Comparison of ENCODE assay signal across 1 cellular context in the genomic region with DNA sequence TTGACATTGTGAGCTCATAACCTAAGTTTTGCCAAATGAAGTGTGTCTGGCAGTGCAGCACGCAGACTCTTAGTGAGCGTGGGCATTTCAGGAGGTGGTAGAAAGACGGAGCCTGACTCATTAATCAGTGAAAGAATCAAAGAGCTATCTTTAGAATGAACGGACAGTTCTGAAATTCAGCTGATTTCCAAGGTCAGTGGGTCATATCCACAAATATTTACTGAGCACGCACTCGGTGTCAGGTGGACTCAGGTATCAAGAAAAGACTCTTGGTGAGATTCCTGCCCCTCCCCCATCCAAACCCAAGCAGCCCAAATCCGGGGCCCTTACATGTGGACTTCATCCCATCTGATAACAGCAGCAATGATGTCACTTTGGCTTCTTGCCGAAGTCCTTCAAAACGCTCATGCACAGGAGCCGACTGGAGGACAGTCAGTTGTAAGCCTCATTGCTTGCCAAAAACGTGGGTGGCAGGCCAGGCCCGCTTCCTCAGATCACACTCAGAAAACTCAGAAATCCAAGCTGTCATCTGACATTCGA.
TF ChIP-seq lines count a peak whose summit lies in the region.

No MANE protein-coding gene starts in this region.

TF ChIP-seq in HepG2, 621 proteins besides CTCF, POLR2A, EP300 and RAD21 (continued from another document and continues in another):
- no peak for TF ChIP-seq ZNF17 (CRISPR knock-in tag; IDR thresholded peaks at IDR 0.05)
- TF ChIP-seq, protein P1, sequence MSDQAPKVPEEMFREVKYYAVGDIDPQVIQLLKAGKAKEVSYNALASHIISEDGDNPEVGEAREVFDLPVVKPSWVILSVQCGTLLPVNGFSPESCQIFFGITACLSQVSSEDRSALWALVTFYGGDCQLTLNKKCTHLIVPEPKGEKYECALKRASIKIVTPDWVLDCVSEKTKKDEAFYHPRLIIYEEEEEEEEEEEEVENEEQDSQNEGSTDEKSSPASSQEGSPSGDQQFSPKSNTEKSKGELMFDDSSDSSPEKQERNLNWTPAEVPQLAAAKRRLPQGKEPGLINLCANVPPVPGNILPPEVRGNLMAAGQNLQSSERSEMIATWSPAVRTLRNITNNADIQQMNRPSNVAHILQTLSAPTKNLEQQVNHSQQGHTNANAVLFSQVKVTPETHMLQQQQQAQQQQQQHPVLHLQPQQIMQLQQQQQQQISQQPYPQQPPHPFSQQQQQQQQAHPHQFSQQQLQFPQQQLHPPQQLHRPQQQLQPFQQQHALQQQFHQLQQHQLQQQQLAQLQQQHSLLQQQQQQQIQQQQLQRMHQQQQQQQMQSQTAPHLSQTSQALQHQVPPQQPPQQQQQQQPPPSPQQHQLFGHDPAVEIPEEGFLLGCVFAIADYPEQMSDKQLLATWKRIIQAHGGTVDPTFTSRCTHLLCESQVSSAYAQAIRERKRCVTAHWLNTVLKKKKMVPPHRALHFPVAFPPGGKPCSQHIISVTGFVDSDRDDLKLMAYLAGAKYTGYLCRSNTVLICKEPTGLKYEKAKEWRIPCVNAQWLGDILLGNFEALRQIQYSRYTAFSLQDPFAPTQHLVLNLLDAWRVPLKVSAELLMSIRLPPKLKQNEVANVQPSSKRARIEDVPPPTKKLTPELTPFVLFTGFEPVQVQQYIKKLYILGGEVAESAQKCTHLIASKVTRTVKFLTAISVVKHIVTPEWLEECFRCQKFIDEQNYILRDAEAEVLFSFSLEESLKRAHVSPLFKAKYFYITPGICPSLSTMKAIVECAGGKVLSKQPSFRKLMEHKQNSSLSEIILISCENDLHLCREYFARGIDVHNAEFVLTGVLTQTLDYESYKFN (CRISPR knock-in tag; conservative IDR thresholded peaks at IDR 0.05) = peak; percentile 90
- TF ChIP-seq ZFP37 (CRISPR knock-in tag; IDR thresholded peaks at IDR 0.05; ENCODE audit: borderline replicate concordance) = no peak; the same call in 1 of the 2 replicates
- peak; percentile 50; the same call in 1 of the 2 replicates for TF ChIP-seq LCORL (IDR thresholded peaks at IDR 0.05)
- TF ChIP-seq LCORL (CRISPR knock-in tag; IDR thresholded peaks at IDR 0.05) = peak; percentile 98
- TF ChIP-seq ZFP36 (IDR thresholded peaks at IDR 0.05; ENCODE audit: borderline replicate concordance, low read depth, low read length, partially characterized antibody) = no peak
- no peak for TF ChIP-seq EED (CRISPR knock-in tag; IDR thresholded peaks at IDR 0.05)
- no peak for TF ChIP-seq FOXP1 (IDR thresholded peaks at IDR 0.05)
- peak; percentile 66; the same call in 1 of the 2 replicates for TF ChIP-seq FOXP1 (CRISPR knock-in tag; IDR thresholded peaks at IDR 0.05)
- TF ChIP-seq, protein P2, sequence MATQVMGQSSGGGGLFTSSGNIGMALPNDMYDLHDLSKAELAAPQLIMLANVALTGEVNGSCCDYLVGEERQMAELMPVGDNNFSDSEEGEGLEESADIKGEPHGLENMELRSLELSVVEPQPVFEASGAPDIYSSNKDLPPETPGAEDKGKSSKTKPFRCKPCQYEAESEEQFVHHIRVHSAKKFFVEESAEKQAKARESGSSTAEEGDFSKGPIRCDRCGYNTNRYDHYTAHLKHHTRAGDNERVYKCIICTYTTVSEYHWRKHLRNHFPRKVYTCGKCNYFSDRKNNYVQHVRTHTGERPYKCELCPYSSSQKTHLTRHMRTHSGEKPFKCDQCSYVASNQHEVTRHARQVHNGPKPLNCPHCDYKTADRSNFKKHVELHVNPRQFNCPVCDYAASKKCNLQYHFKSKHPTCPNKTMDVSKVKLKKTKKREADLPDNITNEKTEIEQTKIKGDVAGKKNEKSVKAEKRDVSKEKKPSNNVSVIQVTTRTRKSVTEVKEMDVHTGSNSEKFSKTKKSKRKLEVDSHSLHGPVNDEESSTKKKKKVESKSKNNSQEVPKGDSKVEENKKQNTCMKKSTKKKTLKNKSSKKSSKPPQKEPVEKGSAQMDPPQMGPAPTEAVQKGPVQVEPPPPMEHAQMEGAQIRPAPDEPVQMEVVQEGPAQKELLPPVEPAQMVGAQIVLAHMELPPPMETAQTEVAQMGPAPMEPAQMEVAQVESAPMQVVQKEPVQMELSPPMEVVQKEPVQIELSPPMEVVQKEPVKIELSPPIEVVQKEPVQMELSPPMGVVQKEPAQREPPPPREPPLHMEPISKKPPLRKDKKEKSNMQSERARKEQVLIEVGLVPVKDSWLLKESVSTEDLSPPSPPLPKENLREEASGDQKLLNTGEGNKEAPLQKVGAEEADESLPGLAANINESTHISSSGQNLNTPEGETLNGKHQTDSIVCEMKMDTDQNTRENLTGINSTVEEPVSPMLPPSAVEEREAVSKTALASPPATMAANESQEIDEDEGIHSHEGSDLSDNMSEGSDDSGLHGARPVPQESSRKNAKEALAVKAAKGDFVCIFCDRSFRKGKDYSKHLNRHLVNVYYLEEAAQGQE (IDR thresholded peaks at IDR 0.05; ENCODE audit: borderline replicate concordance in 1 of 2, low read depth in 1 of 2, low read length in 2 of 2) = peak in 1 of 2 experiments; percentile 58; a peak in 2 of 4 replicates
- peak; percentile 50; the same call in 1 of the 2 replicates for TF ChIP-seq ATF1 (CRISPR knock-in tag; IDR thresholded peaks at IDR 0.05)
- no peak for TF ChIP-seq ZNF24 (IDR thresholded peaks at IDR 0.05)
- peak; percentile 90 for TF ChIP-seq ZEB1 (IDR thresholded peaks at IDR 0.05; ENCODE audit: insufficient replicate concordance, low read depth)
- no peak for TF ChIP-seq CBX2 (IDR thresholded peaks at IDR 0.05; ENCODE audit: low read depth, low read length)
- no peak for TF ChIP-seq CBX2 (CRISPR knock-in tag; IDR thresholded peaks at IDR 0.05; ENCODE audit: low read depth)
- no peak for TF ChIP-seq ZNF224 (CRISPR knock-in tag; IDR thresholded peaks at IDR 0.05)
- peak; percentile 13; the same call in 1 of the 2 replicates for TF ChIP-seq BHLHE40 (IDR thresholded peaks at IDR 0.05; ENCODE audit: low read length)
- TF ChIP-seq ZNF136 (CRISPR knock-in tag; IDR thresholded peaks at IDR 0.05; ENCODE audit: low read depth) = no peak
- TF ChIP-seq FOXJ3 (CRISPR knock-in tag; IDR thresholded peaks at IDR 0.05; ENCODE audit: borderline replicate concordance) = peak; percentile 90
- peak; percentile 67 for TF ChIP-seq BCL6 (CRISPR knock-in tag; IDR thresholded peaks at IDR 0.05)
- TF ChIP-seq MEIS1 (CRISPR knock-in tag; IDR thresholded peaks at IDR 0.05; ENCODE audit: borderline replicate concordance) = peak; percentile 67; the same call in 1 of the 2 replicates
- no peak for TF ChIP-seq SOX6 (IDR thresholded peaks at IDR 0.05)
- peak; percentile 84 for TF ChIP-seq SOX6 (CRISPR knock-in tag; IDR thresholded peaks at IDR 0.05)
- TF ChIP-seq CREB1 (IDR thresholded peaks at IDR 0.05) = no peak
- TF ChIP-seq CREB1 (CRISPR knock-in tag; IDR thresholded peaks at IDR 0.05) = peak; percentile 49; the same call in 1 of the 2 replicates
- TF ChIP-seq, protein P3, sequence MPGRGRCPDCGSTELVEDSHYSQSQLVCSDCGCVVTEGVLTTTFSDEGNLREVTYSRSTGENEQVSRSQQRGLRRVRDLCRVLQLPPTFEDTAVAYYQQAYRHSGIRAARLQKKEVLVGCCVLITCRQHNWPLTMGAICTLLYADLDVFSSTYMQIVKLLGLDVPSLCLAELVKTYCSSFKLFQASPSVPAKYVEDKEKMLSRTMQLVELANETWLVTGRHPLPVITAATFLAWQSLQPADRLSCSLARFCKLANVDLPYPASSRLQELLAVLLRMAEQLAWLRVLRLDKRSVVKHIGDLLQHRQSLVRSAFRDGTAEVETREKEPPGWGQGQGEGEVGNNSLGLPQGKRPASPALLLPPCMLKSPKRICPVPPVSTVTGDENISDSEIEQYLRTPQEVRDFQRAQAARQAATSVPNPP (CRISPR knock-in tag; IDR thresholded peaks at IDR 0.05) = peak; percentile 73; the same call in 1 of the 2 replicates
- TF ChIP-seq SRSF1 (optimal IDR thresholded peaks at IDR 0.05; ENCODE audit: low read depth, low read length) = no peak
- peak; percentile 86 for TF ChIP-seq MYC (CRISPR knock-in tag; IDR thresholded peaks at IDR 0.05; ENCODE audit: borderline replicate concordance)
- peak; percentile 9; the same call in 1 of the 2 replicates for TF ChIP-seq FOSL1 (CRISPR knock-in tag; IDR thresholded peaks at IDR 0.05; ENCODE audit: borderline replicate concordance)
- TF ChIP-seq, protein P4, sequence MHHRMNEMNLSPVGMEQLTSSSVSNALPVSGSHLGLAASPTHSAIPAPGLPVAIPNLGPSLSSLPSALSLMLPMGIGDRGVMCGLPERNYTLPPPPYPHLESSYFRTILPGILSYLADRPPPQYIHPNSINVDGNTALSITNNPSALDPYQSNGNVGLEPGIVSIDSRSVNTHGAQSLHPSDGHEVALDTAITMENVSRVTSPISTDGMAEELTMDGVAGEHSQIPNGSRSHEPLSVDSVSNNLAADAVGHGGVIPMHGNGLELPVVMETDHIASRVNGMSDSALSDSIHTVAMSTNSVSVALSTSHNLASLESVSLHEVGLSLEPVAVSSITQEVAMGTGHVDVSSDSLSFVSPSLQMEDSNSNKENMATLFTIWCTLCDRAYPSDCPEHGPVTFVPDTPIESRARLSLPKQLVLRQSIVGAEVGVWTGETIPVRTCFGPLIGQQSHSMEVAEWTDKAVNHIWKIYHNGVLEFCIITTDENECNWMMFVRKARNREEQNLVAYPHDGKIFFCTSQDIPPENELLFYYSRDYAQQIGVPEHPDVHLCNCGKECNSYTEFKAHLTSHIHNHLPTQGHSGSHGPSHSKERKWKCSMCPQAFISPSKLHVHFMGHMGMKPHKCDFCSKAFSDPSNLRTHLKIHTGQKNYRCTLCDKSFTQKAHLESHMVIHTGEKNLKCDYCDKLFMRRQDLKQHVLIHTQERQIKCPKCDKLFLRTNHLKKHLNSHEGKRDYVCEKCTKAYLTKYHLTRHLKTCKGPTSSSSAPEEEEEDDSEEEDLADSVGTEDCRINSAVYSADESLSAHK (CRISPR knock-in tag; IDR thresholded peaks at IDR 0.05; ENCODE audit: borderline replicate concordance) = no peak
- TF ChIP-seq GATAD1 (CRISPR knock-in tag; IDR thresholded peaks at IDR 0.05) = 0 out of 2 replicates have a peak, but pooled peaks have one; percentile 21
- TF ChIP-seq, protein P5, sequence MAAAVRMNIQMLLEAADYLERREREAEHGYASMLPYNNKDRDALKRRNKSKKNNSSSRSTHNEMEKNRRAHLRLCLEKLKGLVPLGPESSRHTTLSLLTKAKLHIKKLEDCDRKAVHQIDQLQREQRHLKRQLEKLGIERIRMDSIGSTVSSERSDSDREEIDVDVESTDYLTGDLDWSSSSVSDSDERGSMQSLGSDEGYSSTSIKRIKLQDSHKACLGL (CRISPR knock-in tag; IDR thresholded peaks at IDR 0.05) = no peak
- TF ChIP-seq ARNTL (CRISPR knock-in tag; IDR thresholded peaks at IDR 0.05) = peak; percentile 79
- peak; percentile 74; the same call in 1 of the 2 replicates for TF ChIP-seq NFKB2 (CRISPR knock-in tag; IDR thresholded peaks at IDR 0.05; ENCODE audit: borderline replicate concordance)
- TF ChIP-seq KDM2A (CRISPR knock-in tag; IDR thresholded peaks at IDR 0.05; ENCODE audit: borderline replicate concordance, low read depth) = peak; percentile 52; the same call in 1 of the 2 replicates
- TF ChIP-seq KLF12 (CRISPR knock-in tag; IDR thresholded peaks at IDR 0.05; ENCODE audit: borderline replicate concordance) = peak; percentile 46; the same call in 1 of the 2 replicates
- TF ChIP-seq NFIC (IDR thresholded peaks at IDR 0.05; ENCODE audit: low read length) = peak; percentile 88
- peak; percentile 22; the same call in 1 of the 2 replicates for TF ChIP-seq SNAPC2 (CRISPR knock-in tag; IDR thresholded peaks at IDR 0.05)
- peak; percentile 55; the same call in 1 of the 2 replicates for TF ChIP-seq ZNF547 (CRISPR knock-in tag; IDR thresholded peaks at IDR 0.05)
- TF ChIP-seq, protein P6, sequence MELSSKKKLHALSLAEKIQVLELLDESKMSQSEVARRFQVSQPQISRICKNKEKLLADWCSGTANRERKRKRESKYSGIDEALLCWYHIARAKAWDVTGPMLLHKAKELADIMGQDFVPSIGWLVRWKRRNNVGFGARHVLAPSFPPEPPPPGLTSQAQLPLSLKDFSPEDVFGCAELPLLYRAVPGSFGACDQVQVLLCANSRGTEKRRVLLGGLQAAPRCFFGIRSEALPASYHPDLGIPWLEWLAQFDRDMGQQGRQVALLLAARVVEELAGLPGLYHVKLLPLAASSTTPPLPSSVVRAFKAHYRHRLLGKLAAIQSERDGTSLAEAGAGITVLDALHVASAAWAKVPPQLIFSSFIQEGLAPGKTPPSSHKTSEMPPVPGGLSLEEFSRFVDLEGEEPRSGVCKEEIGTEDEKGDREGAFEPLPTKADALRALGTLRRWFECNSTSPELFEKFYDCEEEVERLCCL (CRISPR knock-in tag; IDR thresholded peaks at IDR 0.05; ENCODE audit: borderline replicate concordance) = no peak
- TF ChIP-seq NR2F2 (IDR thresholded peaks at IDR 0.05; ENCODE audit: borderline replicate concordance, low read depth) = peak; percentile 61; the same call in 1 of the 2 replicates
- TF ChIP-seq, protein P7, sequence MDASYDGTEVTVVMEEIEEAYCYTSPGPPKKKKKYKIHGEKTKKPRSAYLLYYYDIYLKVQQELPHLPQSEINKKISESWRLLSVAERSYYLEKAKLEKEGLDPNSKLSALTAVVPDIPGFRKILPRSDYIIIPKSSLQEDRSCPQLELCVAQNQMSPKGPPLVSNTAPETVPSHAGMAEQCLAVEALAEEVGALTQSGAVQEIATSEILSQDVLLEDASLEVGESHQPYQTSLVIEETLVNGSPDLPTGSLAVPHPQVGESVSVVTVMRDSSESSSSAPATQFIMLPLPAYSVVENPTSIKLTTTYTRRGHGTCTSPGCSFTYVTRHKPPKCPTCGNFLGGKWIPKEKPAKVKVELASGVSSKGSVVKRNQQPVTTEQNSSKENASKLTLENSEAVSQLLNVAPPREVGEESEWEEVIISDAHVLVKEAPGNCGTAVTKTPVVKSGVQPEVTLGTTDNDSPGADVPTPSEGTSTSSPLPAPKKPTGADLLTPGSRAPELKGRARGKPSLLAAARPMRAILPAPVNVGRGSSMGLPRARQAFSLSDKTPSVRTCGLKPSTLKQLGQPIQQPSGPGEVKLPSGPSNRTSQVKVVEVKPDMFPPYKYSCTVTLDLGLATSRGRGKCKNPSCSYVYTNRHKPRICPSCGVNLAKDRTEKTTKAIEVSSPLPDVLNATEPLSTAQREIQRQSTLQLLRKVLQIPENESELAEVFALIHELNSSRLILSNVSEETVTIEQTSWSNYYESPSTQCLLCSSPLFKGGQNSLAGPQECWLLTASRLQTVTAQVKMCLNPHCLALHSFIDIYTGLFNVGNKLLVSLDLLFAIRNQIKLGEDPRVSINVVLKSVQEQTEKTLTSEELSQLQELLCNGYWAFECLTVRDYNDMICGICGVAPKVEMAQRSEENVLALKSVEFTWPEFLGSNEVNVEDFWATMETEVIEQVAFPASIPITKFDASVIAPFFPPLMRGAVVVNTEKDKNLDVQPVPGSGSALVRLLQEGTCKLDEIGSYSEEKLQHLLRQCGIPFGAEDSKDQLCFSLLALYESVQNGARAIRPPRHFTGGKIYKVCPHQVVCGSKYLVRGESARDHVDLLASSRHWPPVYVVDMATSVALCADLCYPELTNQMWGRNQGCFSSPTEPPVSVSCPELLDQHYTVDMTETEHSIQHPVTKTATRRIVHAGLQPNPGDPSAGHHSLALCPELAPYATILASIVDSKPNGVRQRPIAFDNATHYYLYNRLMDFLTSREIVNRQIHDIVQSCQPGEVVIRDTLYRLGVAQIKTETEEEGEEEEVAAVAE (CRISPR knock-in tag; IDR thresholded peaks at IDR 0.05; ENCODE audit: borderline replicate concordance) = no peak
- peak; percentile 72 for TF ChIP-seq TCF7 (IDR thresholded peaks at IDR 0.05; ENCODE audit: low read depth)
- peak; percentile 82 for TF ChIP-seq FOSL2 (CRISPR knock-in tag; IDR thresholded peaks at IDR 0.05)
- no peak for TF ChIP-seq REL (CRISPR knock-in tag; conservative IDR thresholded peaks at IDR 0.05)
- peak; percentile 58; the same call in 1 of the 2 replicates for TF ChIP-seq ZNF766 (CRISPR knock-in tag; IDR thresholded peaks at IDR 0.05; ENCODE audit: borderline replicate concordance)
- no peak for TF ChIP-seq HNRNPK (IDR thresholded peaks at IDR 0.05; ENCODE audit: low read depth, low read length, poor library complexity, severe bottlenecking)
- TF ChIP-seq IKZF4 (CRISPR knock-in tag; IDR thresholded peaks at IDR 0.05; ENCODE audit: borderline replicate concordance, low read depth, not compliant biosample characterization) = no peak
